In the genomic region with DNA sequence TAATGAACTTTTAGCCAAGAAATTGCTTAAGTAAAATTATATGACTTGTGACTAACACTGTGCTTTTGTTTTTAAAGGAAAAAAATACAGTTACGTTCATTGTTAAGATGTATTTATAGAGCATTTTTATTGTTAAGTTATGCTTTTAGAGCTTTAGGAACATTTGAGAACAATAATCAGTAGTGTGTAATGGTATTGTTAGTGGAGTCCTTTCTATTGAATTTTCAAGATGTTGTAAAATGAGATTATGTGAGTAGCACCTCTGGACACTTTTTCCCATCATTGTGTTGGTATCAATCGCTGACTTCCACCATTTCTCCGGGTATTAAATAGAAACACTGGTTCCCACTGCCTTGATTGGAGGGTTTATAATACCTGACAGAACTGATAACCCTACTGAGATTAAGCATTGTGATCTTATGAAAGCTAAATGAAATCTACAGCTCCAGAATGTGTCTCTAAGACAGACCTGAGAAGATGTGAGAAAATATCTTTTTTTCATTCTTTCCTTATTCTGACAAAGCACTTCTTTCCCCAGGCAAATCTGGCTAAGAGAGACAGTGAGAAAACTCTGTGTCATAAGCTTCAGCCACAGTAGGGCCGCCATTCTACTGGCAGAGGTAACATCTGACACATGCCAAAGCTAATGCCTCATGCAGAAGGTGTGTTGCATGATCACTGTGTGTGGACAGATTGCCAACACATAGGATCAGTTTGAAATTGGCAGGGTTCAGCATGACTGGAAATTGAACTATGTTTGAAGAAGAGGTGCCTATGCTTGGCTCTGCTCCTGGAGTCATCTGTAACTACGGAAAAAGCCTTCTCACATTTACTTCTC, we compare ENCODE assay signal across 1 cellular context.
TF ChIP-seq lines count a peak whose summit lies in the region.

No MANE protein-coding gene starts in this region.

TF ChIP-seq in IMR-90, 13 proteins besides CTCF, POLR2A, EP300 and RAD21 (continued from another document):
- no peak for TF ChIP-seq FOS (IDR thresholded peaks at IDR 0.05; ENCODE audit: low read depth, low read length)
- no peak for TF ChIP-seq BHLHE40 (IDR thresholded peaks at IDR 0.05; ENCODE audit: low read depth, low read length)
- TF ChIP-seq ELK1 (IDR thresholded peaks at IDR 0.05; ENCODE audit: borderline replicate concordance, low read depth, low read length), result no peak
- TF ChIP-seq CEBPB (IDR thresholded peaks at IDR 0.05; ENCODE audit: low read depth, low read length), result no peak
